Comparison of ENCODE assay signal across 35 cellular contexts in the genomic region with DNA sequence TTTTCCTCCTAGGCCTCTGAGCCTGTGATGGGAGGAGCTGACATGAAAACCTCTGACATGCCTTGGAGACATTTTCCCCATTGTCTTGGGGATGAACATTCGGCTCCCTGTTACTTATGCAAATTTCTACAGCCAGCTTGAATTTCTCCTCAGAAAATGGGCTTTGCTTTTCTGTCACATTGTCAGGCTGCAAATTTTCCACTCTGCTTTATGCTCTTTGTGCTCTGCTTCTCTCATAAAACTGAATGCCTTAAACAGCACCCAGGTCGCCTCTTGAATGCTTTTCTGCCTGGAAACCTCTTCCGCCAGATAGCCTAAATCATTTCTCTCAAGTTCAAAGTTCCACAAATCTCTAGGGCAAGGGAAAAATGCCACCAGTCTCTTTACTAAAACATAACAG. TPM values are rescaled to one million over a fixed set of nuclear protein-coding genes. Genes with fewer than 3 reads are reported as not detected.
DNase-seq lines count a peak whose midpoint lies in the region; ATAC-seq, FAIRE-seq and TF ChIP-seq lines count a peak whose summit lies in the region.
"Had no signal": no experiment of that assay in that cellular context is flagged by ENCODE, and none has a peak within 500 bp of the region (broad histone marks: within the 10 kb centered on the region; RNA-seq: fewer than 3 reads in every experiment).

No MANE protein-coding gene starts in this region.

- no peak overlapping the region for H2AK5ac ChIP-seq in mesenchymal stem cell (ENCODE audit: low read length, severe bottlenecking)

- H4K8ac ChIP-seq in mesenchymal stem cell (ENCODE audit: low read length), result no peak overlapping the region

- H3K18ac ChIP-seq in mesenchymal stem cell (ENCODE audit: low read depth in 1 of 2, low read length in 2 of 2), result no peak overlapping the region

- TF ChIP-seq CTCF in K562 (IDR thresholded peaks at IDR 0.05 in 2 of 3, conservative IDR thresholded peaks at IDR 0.05 in 1 of 3; ENCODE audit: insufficient read depth in 2 of 3, low read depth in 1 of 3, low read length in 3 of 3) (no peak), esophagus muscularis mucosa (IDR thresholded peaks at IDR 0.05) (no peak), kidney (IDR thresholded peaks at IDR 0.05; ENCODE audit: borderline replicate concordance, extremely low read depth, insufficient read depth) (no peak)

- H2AFZ ChIP-seq in K562 (ENCODE audit: low read depth, low read length) (no peak overlapping the region), mesenchymal stem cell (ENCODE audit: low read depth, low read length) (no peak overlapping the region)

- no peak overlapping the region for H2BK120ac ChIP-seq in mesenchymal stem cell (ENCODE audit: low read depth, low read length)

- in situ Hi-C loops in K562 (cut with MboI), result no loop called here

- no peak overlapping the region for H3K27ac ChIP-seq in K562 (ENCODE audit: extremely low read depth, low read depth, low read length)
- no peak overlapping the region for H3K27ac ChIP-seq in esophagus muscularis mucosa (replicated peaks in 1 of 4)
- no peak overlapping the region for H3K27ac ChIP-seq in kidney (ENCODE audit: low read depth in 2 of 2, low read length in 2 of 2)
- no peak overlapping the region for H3K27ac ChIP-seq in mesenchymal stem cell (ENCODE audit: low read length, poor library complexity, severe bottlenecking)
- H3K27ac ChIP-seq: 22Rv1; A549; BLaER1; BLaER1 treated with 17β-estradiol and CSF1 and Interleukin-3, amounts not matched to agents 10 nM and 100 nM; C4-2B had no signal

- TF ChIP-seq EP300 in K562 (IDR thresholded peaks at IDR 0.05; ENCODE audit: low read length) (no peak), esophagus muscularis mucosa (IDR thresholded peaks at IDR 0.05) (no peak)

- H3K9ac ChIP-seq in K562 (ENCODE audit: insufficient read depth in 1 of 2, low read depth in 2 of 2, low read length in 2 of 2), result no peak overlapping the region
- H3K9ac ChIP-seq in kidney (ENCODE audit: low read length in 2 of 2), result no peak overlapping the region
- H3K9ac ChIP-seq in mesenchymal stem cell (ENCODE audit: low read length), result no peak overlapping the region
- H3K9ac ChIP-seq: BLaER1; BLaER1 treated with 17β-estradiol and CSF1 and Interleukin-3, amounts not matched to agents 10 nM and 100 nM had no signal

- H2BK12ac ChIP-seq in mesenchymal stem cell (ENCODE audit: low read length in 2 of 2), result no peak overlapping the region

- H3K4me2 ChIP-seq in K562 (ENCODE audit: insufficient read depth, low read length) (no peak overlapping the region), mesenchymal stem cell (ENCODE audit: low read length, poor library complexity, severe bottlenecking) (no peak overlapping the region)
- H3K4me2 ChIP-seq: A549; BLaER1; BLaER1 treated with 17β-estradiol and CSF1 and Interleukin-3, amounts not matched to agents 10 nM and 100 nM had no signal

- no peaks in the 10 kb centered on the region for H4K20me1 ChIP-seq in K562 (replicated peaks; ENCODE audit: control insufficient read depth, insufficient read depth, low read length)
- H4K20me1 ChIP-seq: BLaER1; BLaER1 treated with 17β-estradiol and CSF1 and Interleukin-3, amounts not matched to agents 10 nM and 100 nM had no signal

- no peak overlapping the region for H4K91ac ChIP-seq in mesenchymal stem cell (ENCODE audit: low read length)

- FAIRE-seq in K562 (lab: Jason Lieb, UNC) (no peak), kidney (lab: Jason Lieb, UNC) (no peak)
- FAIRE-seq: A204.1, A549, D721Med had no signal

- TF ChIP-seq POLR2A in K562 (conservative IDR thresholded peaks at IDR 0.05), result no peak
- no peak for TF ChIP-seq POLR2A in esophagus muscularis mucosa (IDR thresholded peaks at IDR 0.05; ENCODE audit: low read depth)

- no peak overlapping the region for H2BK15ac ChIP-seq in mesenchymal stem cell (ENCODE audit: low read depth, poor library complexity, severe bottlenecking)

- no peak overlapping the region for H3K14ac ChIP-seq in mesenchymal stem cell (ENCODE audit: low read length in 2 of 2)

- ATAC-seq in K562, result no peak
- no peak for ATAC-seq in left lobe of liver
- no peak for ATAC-seq in HG03135 (IDR thresholded peaks at IDR 0.05; ENCODE audit: unreplicated experiment)
- ATAC-seq: A549; CD8-positive, alpha-beta T cell had no signal

- intact Hi-C loops in K562 (cut with micrococcal nuclease), result no loop called here
- intact Hi-C loops in esophagus muscularis mucosa (cut with DNase I), result no loop called here
- intact Hi-C loops in kidney (cut with DNase I), result no loop called here

- H3K27me3 ChIP-seq in K562 (ENCODE audit: control insufficient read depth in 2 of 2, insufficient read depth in 2 of 2, low read length in 2 of 2) (no peaks in the 10 kb centered on the region), esophagus muscularis mucosa (no peaks in the 10 kb centered on the region), mesenchymal stem cell (ENCODE audit: control insufficient read depth in 1 of 2, insufficient read depth in 1 of 2, low read length in 2 of 2) (peaks cover 9 to 25% of the 10 kb centered on the region in 2 experiments)
- H3K27me3 ChIP-seq: BE2C; BLaER1; BLaER1 treated with 17β-estradiol and CSF1 and Interleukin-3, amounts not matched to agents 10 nM and 100 nM had no signal

- BruUV-seq in K562 (replicated peaks; lab: Mats Ljungman, UMichigan), result no TSS peak

- POLR2A ChIA-PET in K562 (lab: Yijun Ruan, JAX), result interaction anchor here (0.8 kb wide), 1 partner anchor 17 kb away, joined by 3 read pairs; no protein-coding TSS in a partner anchor

- CTCF ChIA-PET in K562 (lab: Yijun Ruan, JAX; ENCODE audit: low intra/inter-chr PET ratio), result no interaction called here

- no peak overlapping the region for H2BK5ac ChIP-seq in mesenchymal stem cell (ENCODE audit: low read depth, low read length, poor library complexity, severe bottlenecking)

- H3K23ac ChIP-seq in mesenchymal stem cell (ENCODE audit: low read length in 2 of 2), result no peak overlapping the region

- H3K9me1 ChIP-seq in K562 (ENCODE audit: control insufficient read depth, insufficient read depth, low read length), result no peaks in the 10 kb centered on the region

- DNase-seq in K562 (ENCODE audit: extremely low read depth in 1 of 4, low spot score in 3 of 4) (no peak), esophagus muscularis mucosa (ENCODE audit: extremely low spot score) (peak; percentile 42), left lobe of liver (ENCODE audit: low spot score) (peak; percentile 11), mucosa of gallbladder (ENCODE audit: low spot score) (peak; percentile 1), kidney (no peak), ecto neural progenitor cell (ENCODE audit: low spot score) (no peak), mesenchymal stem cell (no peak)
- DNase-seq: 8988T; ACHN; AML-193; BE2C; C1 segment of cervical spinal cord; Caco-2; Calu3; CD4-positive, alpha-beta memory T cell; CD4-positive, alpha-beta T cell; CD4-positive, CD25-positive, alpha-beta regulatory T cell; CD8-positive, alpha-beta memory T cell; COR-L47; DMS 273 treated with DMSO at 0.1 percent for 48 hours; DMS153; DMS53; DMS79; DMS79 treated with DMSO at 0.1 percent for 48 hours; DND-41; EL had no signal

- H3K79me1 ChIP-seq in mesenchymal stem cell (replicated peaks; ENCODE audit: low read length, poor library complexity, severe bottlenecking), result no peaks in the 10 kb centered on the region

- WGBS in K562 (ENCODE audit: insufficient coverage, low coverage, missing lambda C conversion rate), result 57% methylated on average over 3 of the region's 3 CpGs
- whole genome bisulfite sequencing in esophagus muscularis mucosa, result 87% methylated on average over 3 of the region's 3 CpGs
- 79% methylated on average over 3 of the region's 3 CpGs for WGBS in mesenchymal stem cell

- H3K4ac ChIP-seq in mesenchymal stem cell (ENCODE audit: low read depth in 1 of 2, low read length in 2 of 2), result no peak overlapping the region

- H3K9me3 ChIP-seq in K562 (replicated peaks; ENCODE audit: control insufficient read depth, insufficient read depth, low read depth, low read length), result peaks cover 8% of the 10 kb centered on the region; the same call in 1 of the 2 replicates
- no peaks in the 10 kb centered on the region for H3K9me3 ChIP-seq in esophagus muscularis mucosa
- no peaks in the 10 kb centered on the region for H3K9me3 ChIP-seq in kidney (ENCODE audit: control insufficient read depth in 1 of 2, low read length in 2 of 2)
- no peaks in the 10 kb centered on the region for H3K9me3 ChIP-seq in mesenchymal stem cell (ENCODE audit: control insufficient read depth, low read length)
- H3K9me3 ChIP-seq: A549, BE2C, Caco-2 had no signal

- H3K4me3 ChIP-seq in K562, result no peak overlapping the region
- no peak overlapping the region for H3K4me3 ChIP-seq in esophagus muscularis mucosa
- H3K4me3 ChIP-seq in kidney (ENCODE audit: low read length in 2 of 2), result no peak overlapping the region
- H3K4me3 ChIP-seq in mesenchymal stem cell (ENCODE audit: insufficient read depth in 1 of 2, low read depth in 1 of 2, low read length in 2 of 2), result no peak overlapping the region
- H3K4me3 ChIP-seq: A549; BLaER1; BLaER1 treated with 17β-estradiol and CSF1 and Interleukin-3, amounts not matched to agents 10 nM and 100 nM had no signal

- H3K36me3 ChIP-seq in K562 (ENCODE audit: control insufficient read depth, insufficient read depth, low read length) (no peaks in the 10 kb centered on the region), esophagus muscularis mucosa (no peaks in the 10 kb centered on the region), kidney (ENCODE audit: control insufficient read depth in 1 of 2, insufficient read depth in 2 of 2, low read length in 2 of 2) (no peaks in the 10 kb centered on the region), mesenchymal stem cell (ENCODE audit: control insufficient read depth in 1 of 2, insufficient read depth in 2 of 2, low read depth in 1 of 2, low read length in 2 of 2) (no peaks in the 10 kb centered on the region)
- H3K36me3 ChIP-seq: BE2C; BLaER1; BLaER1 treated with 17β-estradiol and CSF1 and Interleukin-3, amounts not matched to agents 10 nM and 100 nM had no signal

- no peak for TF ChIP-seq RAD21 in K562 (CRISPR knock-in tag; conservative IDR thresholded peaks at IDR 0.05 in 1 of 2, IDR thresholded peaks at IDR 0.05 in 1 of 2)

- H3K4me1 ChIP-seq in K562 (replicated peaks in 1 of 2; ENCODE audit: control insufficient read depth in 2 of 2, insufficient read depth in 2 of 2, low read length in 2 of 2) (peaks cover under 1 to 9% of the 10 kb centered on the region in 2 experiments; a peak in 4 of 5 replicates), esophagus muscularis mucosa (no peaks in the 10 kb centered on the region), kidney (ENCODE audit: control insufficient read depth in 1 of 2, insufficient read depth in 1 of 2, low read depth in 1 of 2, low read length in 2 of 2) (no peaks in the 10 kb centered on the region), mesenchymal stem cell (ENCODE audit: control insufficient read depth, insufficient read depth, low read depth, low read length) (no peaks in the 10 kb centered on the region)
- H3K4me1 ChIP-seq: A549, BE2C had no signal

- no peaks in the 10 kb centered on the region for H3K79me2 ChIP-seq in K562 (ENCODE audit: control insufficient read depth, insufficient read depth, low read length)

RNA-seq across cellular contexts. Expression of gene TENT5C, which starts 46.7 kb away (rescaled TPM):
- 12.1 and 13.3 TPM in 2 replicates for total RNA-seq in K562 (2011; cell fraction: chromatin; rRNA removed; ENCODE audit: low replicate concordance)
- 8.7 and 8.8 TPM in 2 replicates for total RNA-seq in K562 (2011; cell fraction: nucleolus; rRNA removed)
- 11.4 and 17.1 TPM in 2 replicates for total RNA-seq in K562 (2011; cell fraction: nucleoplasm; rRNA removed)
- total RNA-seq in K562 (2014; rRNA removed), result 1.8 and 3.6 TPM in 2 replicates
- total RNA-seq in K562 (2014; rRNA removed; fragmentation: Illumina TruSeq; extraction: Trizol), result 4.5 and 5.2 TPM in 2 replicates
- 2.5 and 2.8 TPM in 2 replicates for total RNA-seq in K562 (2015; rRNA removed; fragmentation: Illumina TruSeq; extraction: Trizol)
- total RNA-seq in K562 (2021), result 7.1 and 7.7 TPM in 2 replicates
- 7.7 and 8.2 TPM in 2 replicates for polyA plus RNA-seq in K562 (2011; rRNA removed)
- polyA plus RNA-seq in K562 (2011; cell fraction: cytosol; rRNA removed), result 4.5 and 7.5 TPM in 2 replicates
- 3.9 and 5.1 TPM in 2 replicates for polyA plus RNA-seq in K562 (2011; cell fraction: nucleus; rRNA removed)
- polyA plus RNA-seq in K562 (2012), result 2.4 and 3.7 TPM in 2 replicates
- polyA plus RNA-seq in K562 (2014; fragmentation: Illumina TruSeq; extraction: Trizol), result 3.4 and 4.0 TPM in 2 replicates
- 1 to 10 TPM; 3.8 to 5.0 TPM for polyA plus RNA-seq in K562 (2014; fragmentation: Nextera tagmentation; extraction: Ambion mirVana)
- 2.8 and 2.9 TPM in 2 replicates for polyA plus RNA-seq in K562 (2014; rRNA removed)
- 26.9 and 28.8 TPM in 2 replicates for polyA minus RNA-seq in K562 (2011; rRNA and poly(A)+ RNA removed)
- polyA minus RNA-seq in K562 (2011; cell fraction: cytosol; rRNA and poly(A)+ RNA removed), result 11.0 and 11.5 TPM in 2 replicates
- 7.1 and 12.4 TPM in 2 replicates for polyA minus RNA-seq in K562 (2011; cell fraction: nucleus; rRNA and poly(A)+ RNA removed)
- 1 to 10 TPM in 3 of 4 donors, under 1 TPM in 1; 0.92 to 6.8 (median 2.5) TPM for total RNA-seq in esophagus muscularis mucosa
- total RNA-seq in left lobe of liver, result 2.4 TPM
- total RNA-seq in mucosa of gallbladder, result 8.1 TPM
- 22.2 TPM for total RNA-seq in kidney
- 6.1 TPM for polyA plus RNA-seq in kidney (ENCODE audit: insufficient read depth, low read depth, low replicate concordance)
- polyA plus RNA-seq in mesenchymal stem cell (2013, experiment 1 of 2), result 1.3 TPM
- 1.3 TPM for polyA plus RNA-seq in mesenchymal stem cell (2013, experiment 2 of 2)

Comparison
In these comparisons a context has a peak if more than half of its experiments do, and no peak if none do; other contexts are left out.
1. DNase-seq: peak in esophagus muscularis mucosa (single experiment), left lobe of liver (single experiment) and mucosa of gallbladder (single experiment); none in K562 (0 of 4), kidney (single experiment), ecto neural progenitor cell (single experiment) and mesenchymal stem cell (single experiment).